In the genomic region with DNA sequence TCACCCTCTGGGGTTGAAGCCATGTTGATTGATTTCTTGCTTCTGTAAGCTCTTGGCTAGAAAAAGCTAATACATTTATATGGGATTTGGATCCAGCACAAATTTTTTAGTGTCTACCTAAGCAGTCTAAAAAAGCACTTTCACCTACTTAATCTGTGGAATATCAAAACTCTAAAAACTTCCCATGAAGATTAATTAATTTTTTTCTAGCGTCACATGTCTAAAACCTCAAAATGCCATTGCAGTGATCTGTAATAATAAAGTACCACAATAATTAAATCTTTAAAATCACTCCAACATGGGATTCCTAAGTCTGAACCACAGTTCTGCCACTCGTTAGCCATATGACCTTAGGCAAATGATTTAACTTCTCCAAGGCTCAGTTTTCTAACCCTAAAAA, we compare ENCODE assay signal across 14 cellular contexts.
"Had no signal": no experiment of that assay in that cellular context is flagged by ENCODE, and none has a peak within 500 bp of the region (broad histone marks: within the 10 kb centered on the region; RNA-seq: fewer than 3 reads in every experiment).

No MANE protein-coding gene starts in this region.

- H2AFZ ChIP-seq: hepatocyte had no signal

- H3K27me3 ChIP-seq: gastrocnemius medialis, hepatocyte, ovary had no signal

- H3K27ac ChIP-seq: gastrocnemius medialis, hepatocyte, left ventricle myocardium inferior, ovary, thoracic aorta had no signal

- H3K36me3 ChIP-seq: gastrocnemius medialis, left ventricle myocardium inferior, ovary, thoracic aorta had no signal

- H3K4me3 ChIP-seq: gastrocnemius medialis, hepatocyte, left ventricle myocardium inferior, ovary, thoracic aorta had no signal

- H3K79me2 ChIP-seq: hepatocyte had no signal

- H3K9me3 ChIP-seq: gastrocnemius medialis, left ventricle myocardium inferior, ovary, thoracic aorta had no signal

- DNase-seq: activated B cell treated with CpG ODN at 0.5 μM for 24 hours; activated naive CD4-positive, alpha-beta T cell treated with Interleukin-2 at 50 U/mL for 16 hours; cerebellar nuclear complex; endodermal cell; gastrocnemius medialis; kidney; left ventricle myocardium inferior; mesendoderm; ovary; stimulated activated CD4-positive, alpha-beta T cell treated with anti-CD3 and anti-CD28 coated beads, Interleukin-15, amount 100 ng/mL, for 24 hours; stimulated activated CD4-positive, alpha-beta T cell treated with anti-CD3 and anti-CD28 coated beads, Interleukin-4, amount 100 ng/mL, for 24 hours; T-helper 2 cell had no signal

- H3K4me2 ChIP-seq: hepatocyte had no signal
